18 cellular contexts compared by ENCODE assay signal in genomic region chr2:109259671-109260070, GRCh38.
DNase-seq lines count a peak whose midpoint lies in the region; ATAC-seq and TF ChIP-seq lines count a peak whose summit lies in the region.
"Had no signal": no experiment of that assay in that cellular context is flagged by ENCODE, and none has a peak within 500 bp of the region (broad histone marks: within the 10 kb centered on the region; RNA-seq: fewer than 3 reads in every experiment).

No MANE protein-coding gene starts in this region.

- in situ Hi-C loops in GM23248 (cut with MboI): no loop called here

- H4K20me1 ChIP-seq in GM23248 (ENCODE audit: insufficient read depth): no peaks in the 10 kb centered on the region

- H3K4me3 ChIP-seq in GM23248: no peak overlapping the region
- H3K4me3 ChIP-seq: GM12878, HAP-1 had no signal

- no peaks in the 10 kb centered on the region for H3K4me1 Mint-ChIP-seq in activated naive CD4-positive, alpha-beta T cell treated with anti-CD3 and anti-CD28 coated beads, Interleukin-2, amount 10 ng/mL, durations not matched to agents 7 days and 5 days

- no peak overlapping the region for H3K9ac ChIP-seq in GM23248

- no peak for ATAC-seq in HG03439 (IDR thresholded peaks at IDR 0.05; ENCODE audit: unreplicated experiment)
- ATAC-seq: GM12878 had no signal

- no peak overlapping the region for H3K4me2 ChIP-seq in GM23248 (ENCODE audit: unreplicated experiment)

- peaks cover 14% of the 10 kb centered on the region; the same call in 1 of the 2 replicates for H3K79me2 ChIP-seq in GM23248 (ENCODE audit: insufficient read depth)

- H3K9me3 Mint-ChIP-seq in activated naive CD4-positive, alpha-beta T cell treated with anti-CD3 and anti-CD28 coated beads, Interleukin-2, amount 10 ng/mL, durations not matched to agents 7 days and 5 days: no peaks in the 10 kb centered on the region
- H3K9me3 Mint-ChIP-seq: CD14-positive monocyte; CD4-positive, alpha-beta T cell; CD8-positive, alpha-beta memory T cell; HFFc6 had no signal

- peak; percentile 8 for DNase-seq in activated naive CD4-positive, alpha-beta T cell treated with anti-CD3 and anti-CD28 coated beads, Interleukin-2, amount 10 ng/mL, durations not matched to agents 7 days and 5 days
- no peak for DNase-seq in activated naive CD4-positive, alpha-beta T cell treated with Interleukin-2 at 50 U/mL for 16 hours
- DNase-seq in mesenteric fat pad (ENCODE audit: low spot score) (peak; percentile 9), GM23248 (no peak), NCI-H1930 (lab: John Stamatoyannopoulos, UW) (no peak)
- DNase-seq: CD8-positive, alpha-beta memory T cell; DMS 273 treated with DMSO at 0.1 percent for 48 hours; DMS79; EL; GDM1; GOT3; HFFc6 had no signal

- no peak overlapping the region for H2AFZ ChIP-seq in GM23248

- H3F3A ChIP-seq in GM23248 (ENCODE audit: insufficient read depth): no peaks in the 10 kb centered on the region

- CTCF ChIA-PET in activated naive CD4-positive, alpha-beta T cell treated with anti-CD3 and anti-CD28 coated beads, Interleukin-2, amount 10 ng/mL, durations not matched to agents 7 days and 5 days (lab: Charles Lee): interaction anchor here (0.6 to 1.2 kb wide), 2 partner anchors 9 to 132 kb away, joined by 3 read pairs; no protein-coding TSS in a partner anchor

- peaks cover 26% of the 10 kb centered on the region for H3K27me3 Mint-ChIP-seq in activated naive CD4-positive, alpha-beta T cell treated with anti-CD3 and anti-CD28 coated beads, Interleukin-2, amount 10 ng/mL, durations not matched to agents 7 days and 5 days
- H3K27me3 Mint-ChIP-seq: CD4-positive, alpha-beta T cell had no signal

- no peak overlapping the region for H3K4me3 Mint-ChIP-seq in activated naive CD4-positive, alpha-beta T cell treated with anti-CD3 and anti-CD28 coated beads, Interleukin-2, amount 10 ng/mL, durations not matched to agents 7 days and 5 days
- H3K4me3 Mint-ChIP-seq: CD14-positive monocyte; CD4-positive, alpha-beta T cell; CD8-positive, alpha-beta memory T cell; HFFc6 had no signal

- H3K27ac ChIP-seq in VCaP (peak overlapping the region; percentile 68; the same call in 1 of the 2 replicates), GM23248 (no peak overlapping the region)

- no peaks in the 10 kb centered on the region for H3K4me1 ChIP-seq in GM23248 (ENCODE audit: insufficient read depth)
- H3K4me1 ChIP-seq: HAP-1 had no signal

- 87 to 88% methylated on average over 8 of the region's 8 CpGs for WGBS in GM23248 (ENCODE audit: low coverage in 1 of 2, low lambda C conversion rate in 2 of 2, missing lambda C conversion rate in 2 of 2), 2 experiments

- H3K9me3 ChIP-seq in GM23248 (ENCODE audit: low read depth): no peaks in the 10 kb centered on the region
- H3K9me3 ChIP-seq: HAP-1 had no signal

- H3K9me2 ChIP-seq in GM23248 (ENCODE audit: insufficient read depth): no peaks in the 10 kb centered on the region

- no peaks in the 10 kb centered on the region for H3K36me3 Mint-ChIP-seq in activated naive CD4-positive, alpha-beta T cell treated with anti-CD3 and anti-CD28 coated beads, Interleukin-2, amount 10 ng/mL, durations not matched to agents 7 days and 5 days

- no peak overlapping the region for H3K27ac Mint-ChIP-seq in activated naive CD4-positive, alpha-beta T cell treated with anti-CD3 and anti-CD28 coated beads, Interleukin-2, amount 10 ng/mL, durations not matched to agents 7 days and 5 days
- H3K27ac Mint-ChIP-seq: CD4-positive, alpha-beta T cell; CD8-positive, alpha-beta memory T cell; HFFc6 had no signal

- H3K36me3 ChIP-seq in GM23248 (ENCODE audit: low read depth): no peaks in the 10 kb centered on the region
- H3K36me3 ChIP-seq: HAP-1 had no signal

- no peak for TF ChIP-seq CTCF in VCaP (conservative IDR thresholded peaks at IDR 0.05)

- H3K27me3 ChIP-seq in GM23248 (replicated peaks; ENCODE audit: insufficient read depth): no peaks in the 10 kb centered on the region

Comparison
In these comparisons a context has a peak if more than half of its experiments do, and no peak if none do; other contexts are left out.
1. DNase-seq: peak in activated naive CD4-positive, alpha-beta T cell treated with anti-CD3 and anti-CD28 coated beads, Interleukin-2, amount 10 ng/mL, durations not matched to agents 7 days and 5 days (single experiment) and mesenteric fat pad (single experiment); none in activated naive CD4-positive, alpha-beta T cell treated with Interleukin-2 at 50 U/mL for 16 hours (single experiment), GM23248 (single experiment) and NCI-H1930 (0 of 2).